26 cellular contexts compared by ENCODE assay signal in genomic region chr14:52929192-52929807, GRCh38. TPM values are rescaled to one million over a fixed set of nuclear protein-coding genes. Genes with fewer than 3 reads are reported as not detected.
DNase-seq lines count a peak whose midpoint lies in the region; ATAC-seq, FAIRE-seq and TF ChIP-seq lines count a peak whose summit lies in the region.
"Had no signal": no experiment of that assay in that cellular context is flagged by ENCODE, and none has a peak within 500 bp of the region (broad histone marks: within the 10 kb centered on the region; RNA-seq: fewer than 3 reads in every experiment).

No MANE protein-coding gene starts in this region.

- BruUV-seq in IMR-90 (replicated peaks; lab: Mats Ljungman, UMichigan): no TSS peak

- no peak overlapping the region for H2AFZ ChIP-seq in IMR-90 (replicated peaks; ENCODE audit: low read length, poor library complexity)
- no peak overlapping the region for H2AFZ ChIP-seq in H1 (ENCODE audit: low read length)
- no peak overlapping the region for H2AFZ ChIP-seq in neural progenitor cell (replicated peaks)
- H2AFZ ChIP-seq: PC-9 had no signal

- H4K91ac ChIP-seq in IMR-90 (ENCODE audit: insufficient read depth, low read depth, low read length) (no peak overlapping the region), H1 (replicated peaks; ENCODE audit: insufficient read length, low read length) (no peak overlapping the region)

- TF ChIP-seq RAD21 in IMR-90 (IDR thresholded peaks at IDR 0.05; ENCODE audit: low read length): no peak
- TF ChIP-seq RAD21 in H1 (IDR thresholded peaks at IDR 0.05 in 1 of 2, conservative IDR thresholded peaks at IDR 0.05 in 1 of 2; ENCODE audit: low read depth in 2 of 2, low read length in 2 of 2): no peak

- H2BK120ac ChIP-seq in IMR-90 (ENCODE audit: low read depth, low read length) (no peak overlapping the region), H1 (replicated peaks; ENCODE audit: low read depth, low read length) (no peak overlapping the region)

- no peak overlapping the region for H4K8ac ChIP-seq in IMR-90 (ENCODE audit: low read depth in 2 of 2, low read length in 2 of 2)
- H4K8ac ChIP-seq in H1 (ENCODE audit: extremely low read depth, insufficient read depth, low read length): no peak overlapping the region

- H2AK9ac ChIP-seq in IMR-90 (replicated peaks; ENCODE audit: low read depth, low read length, poor library complexity): no peak overlapping the region

- H3K18ac ChIP-seq in IMR-90 (ENCODE audit: low read depth, low read length) (no peak overlapping the region), H1 (ENCODE audit: extremely low read depth, low read length) (no peak overlapping the region)

- POLR2A ChIA-PET in IMR-90 (lab: Charles Lee; ENCODE audit: unreplicated experiment): no interaction called here
- POLR2A ChIA-PET in H1 (lab: Charles Lee; ENCODE audit: partially characterized antibody): interaction anchor here (0.7 to 1.8 kb wide), 2 partner anchors 19 to 1588 kb away, joined by 3 to 6 read pairs; no protein-coding TSS in a partner anchor

- H3K27me3 ChIP-seq in IMR-90 (ENCODE audit: control insufficient read depth, insufficient read depth, low read length) (no peaks in the 10 kb centered on the region), H1 (replicated peaks in 1 of 4; ENCODE audit: control insufficient read depth in 3 of 4, extremely low read depth in 1 of 4, insufficient read depth in 3 of 4, low read length in 3 of 4) (no peaks in the 10 kb centered on the region), tibial artery (no peaks in the 10 kb centered on the region), neural progenitor cell (no peaks in the 10 kb centered on the region)
- H3K27me3 ChIP-seq: BLaER1 had no signal

- no peak overlapping the region for H2BK12ac ChIP-seq in H1 (ENCODE audit: low read depth, low read length)

- H3K4me1 Mint-ChIP-seq in nephron progenitor cell: peaks cover 38% of the 10 kb centered on the region
- peaks cover 5% of the 10 kb centered on the region for H3K4me1 Mint-ChIP-seq in neural progenitor cell

- no peak for DNase-seq in IMR-90
- DNase-seq in H1 (ENCODE audit: low read depth in 1 of 2, low spot score in 2 of 2): no peak
- DNase-seq in nephron progenitor cell: no peak
- DNase-seq in tibial artery: no peak
- DNase-seq in glomerular visceral epithelial cell (ENCODE audit: extremely low spot score): no peak
- no peak for DNase-seq in substantia nigra (lab: John Stamatoyannopoulos, UW)
- no peak for DNase-seq in neural progenitor cell (ENCODE audit: low spot score)
- no peak for DNase-seq in medulla oblongata (ENCODE audit: extremely low spot score)
- DNase-seq: ACHN; CD4-positive, alpha-beta T cell; COR-L47; DMS 273 treated with DMSO at 0.1 percent for 48 hours; DMS79 treated with DMSO at 0.1 percent for 48 hours; KG1; NCI-H1092 treated with DMSO at 0.1 percent for 48 hours; NCI-H1436 treated with DMSO at 0.1 percent for 48 hours; NCI-H2029; NCI-H2227 treated with DMSO at 0.1 percent for 48 hours; NCI-H510A treated with DMSO at 0.1 percent for 48 hours; NCI-H748 treated with DMSO at 0.1 percent for 48 hours; PC-9; RPMI8226; SHP77 had no signal

- H3K4me2 ChIP-seq in IMR-90 (ENCODE audit: low read depth, low read length): no peak overlapping the region
- H3K4me2 ChIP-seq in H1 (ENCODE audit: insufficient read depth in 1 of 2, low read depth in 2 of 2, low read length in 2 of 2): no peak overlapping the region
- H3K4me2 ChIP-seq in neural progenitor cell: no peak overlapping the region
- H3K4me2 ChIP-seq: BLaER1, PC-9 had no signal

- 96% methylated on average over 3 of the region's 4 CpGs; no CpG with 5 or more reads in 1 of the 2 experiments for WGBS in IMR-90 (ENCODE audit: extremely low coverage in 2 of 2, insufficient read length in 1 of 2), 2 experiments
- 93% methylated on average over 4 of the region's 4 CpGs; no CpG with 5 or more reads in 1 of the 2 experiments for WGBS in H1 (ENCODE audit: extremely low coverage in 1 of 2, insufficient coverage in 1 of 2, insufficient read length in 1 of 2, insufficient replicate concordance in 2 of 2, low coverage in 1 of 2, low lambda C conversion rate in 2 of 2, missing lambda C conversion rate in 1 of 2), 2 experiments

- intact Hi-C loops in IMR-90 (cut with micrococcal nuclease) (no loop called here), tibial artery (cut with DNase I; ENCODE audit: low total_unique reads) (no loop called here)

- peaks cover 18 to 96% of the 10 kb centered on the region in 2 experiments for H3K79me2 ChIP-seq in H1 (ENCODE audit: control insufficient read depth in 1 of 2, insufficient read depth in 2 of 2, low read length in 2 of 2)
- H3K79me2 ChIP-seq in neural progenitor cell (ENCODE audit: low read depth): peaks cover 100% of the 10 kb centered on the region

- no peak overlapping the region for H3K4me3 ChIP-seq in IMR-90 (ENCODE audit: insufficient read depth, low read depth, low read length)
- H3K4me3 ChIP-seq in H1 (ENCODE audit: extremely low read depth in 1 of 4, insufficient read depth in 2 of 4, low read depth in 3 of 4, low read length in 4 of 4): no peak overlapping the region
- no peak overlapping the region for H3K4me3 ChIP-seq in tibial artery
- H3K4me3 ChIP-seq in neural progenitor cell: no peak overlapping the region
- H3K4me3 ChIP-seq: BLaER1, PC-9 had no signal

- H3K27me3 Mint-ChIP-seq in nephron progenitor cell (ENCODE audit: low read depth, poor library complexity) (peaks cover 3% of the 10 kb centered on the region), neural progenitor cell (ENCODE audit: insufficient read depth, low read depth) (no peaks in the 10 kb centered on the region)

- H3K27ac Mint-ChIP-seq in nephron progenitor cell (peak overlapping the region; percentile 36), neural progenitor cell (no peak overlapping the region)
- H3K27ac Mint-ChIP-seq: CD4-positive, alpha-beta T cell had no signal

- H3K79me1 ChIP-seq in IMR-90 (ENCODE audit: low read depth in 1 of 2, low read length in 2 of 2): peaks cover 0 to 67% of the 10 kb centered on the region in 2 experiments; a peak in 2 of 4 replicates
- peaks cover 9% of the 10 kb centered on the region for H3K79me1 ChIP-seq in H1 (ENCODE audit: low read depth, low read length)

- no peak overlapping the region for H3K4ac ChIP-seq in IMR-90 (ENCODE audit: low read depth, low read length)
- H3K4ac ChIP-seq in H1 (replicated peaks; ENCODE audit: insufficient read length, low read depth, low read length): no peak overlapping the region

- H3K4me1 ChIP-seq in IMR-90 (ENCODE audit: control insufficient read depth, insufficient read depth, low read length) (peaks cover 23% of the 10 kb centered on the region), H1 (replicated peaks in 1 of 4; ENCODE audit: control insufficient read depth in 3 of 4, insufficient read depth in 4 of 4, low read length in 3 of 4) (peaks cover 0 to 2% (median under 1%) of the 10 kb centered on the region in 4 experiments; a peak in 3 of 7 replicates), tibial artery (peaks cover 0 to 100% (median 54%) of the 10 kb centered on the region in 4 donors), neural progenitor cell (peaks cover 34% of the 10 kb centered on the region)

- H4K20me1 ChIP-seq in IMR-90 (ENCODE audit: insufficient read depth, low read length) (peaks cover 97% of the 10 kb centered on the region), H1 (replicated peaks in 1 of 2; ENCODE audit: control insufficient read depth in 1 of 2, insufficient read depth in 2 of 2, low read length in 2 of 2) (peaks cover 0 to 11% of the 10 kb centered on the region in 2 experiments), neural progenitor cell (ENCODE audit: low read depth) (peaks cover 83% of the 10 kb centered on the region)
- H4K20me1 ChIP-seq: BLaER1 had no signal

- no peak overlapping the region for H3K9ac ChIP-seq in IMR-90 (ENCODE audit: low read depth, low read length)
- no peak overlapping the region for H3K9ac ChIP-seq in H1 (replicated peaks in 1 of 4; ENCODE audit: extremely low read depth in 1 of 4, low read depth in 3 of 4, low read length in 3 of 4)
- H3K9ac ChIP-seq in neural progenitor cell: no peak overlapping the region
- H3K9ac ChIP-seq: BLaER1 had no signal

- H2BK20ac ChIP-seq in IMR-90 (ENCODE audit: low read depth, low read length) (no peak overlapping the region), H1 (ENCODE audit: low read length) (no peak overlapping the region)

- H2BK5ac ChIP-seq in IMR-90 (ENCODE audit: low read depth, low read length, poor library complexity, severe bottlenecking): peak overlapping the region; percentile 14
- no peak overlapping the region for H2BK5ac ChIP-seq in H1 (ENCODE audit: low read depth, low read length)

- H3K36me3 Mint-ChIP-seq in nephron progenitor cell (ENCODE audit: low read depth) (peaks cover 10% of the 10 kb centered on the region), neural progenitor cell (peaks cover 9% of the 10 kb centered on the region)

- H3K9me3 ChIP-seq in IMR-90 (ENCODE audit: control insufficient read depth, insufficient read depth, low read length): no peaks in the 10 kb centered on the region
- H3K9me3 ChIP-seq in H1 (ENCODE audit: insufficient read depth in 2 of 2, low read depth in 1 of 2, low read length in 1 of 2): no peaks in the 10 kb centered on the region
- H3K9me3 ChIP-seq in tibial artery: no peaks in the 10 kb centered on the region
- H3K9me3 ChIP-seq in neural progenitor cell (ENCODE audit: low read depth): no peaks in the 10 kb centered on the region
- H3K9me3 ChIP-seq: BLaER1 had no signal

- dilution Hi-C loops in IMR-90 (cut with HindIII; ENCODE audit: low sequenced_read_pairs, unreplicated experiment): no loop called here

- CTCF ChIA-PET in IMR-90 (lab: Yijun Ruan, JAX) (no interaction called here), H1 (lab: Charles Lee; ENCODE audit: partially characterized antibody) (no interaction called here)

- TF ChIP-seq EP300 in H1 (IDR thresholded peaks at IDR 0.05; ENCODE audit: borderline replicate concordance in 1 of 2, low read depth in 2 of 2, low read length in 2 of 2): no peak

- TF ChIP-seq CTCF in IMR-90 (conservative IDR thresholded peaks at IDR 0.05; ENCODE audit: low read depth, low read length) (no peak), H1 (IDR thresholded peaks at IDR 0.05; ENCODE audit: control extremely low read depth in 1 of 3, insufficient read depth in 1 of 3, low read depth in 1 of 3, low read length in 3 of 3) (no peak), nephron progenitor cell (IDR thresholded peaks at IDR 0.05) (no peak), tibial artery (IDR thresholded peaks at IDR 0.05) (no peak), neural progenitor cell (IDR thresholded peaks at IDR 0.05) (no peak)

- no peaks in the 10 kb centered on the region; the same call in 1 of the 2 replicates for H3K23me2 ChIP-seq in H1 (ENCODE audit: low read depth, low read length)

- TF ChIP-seq POLR2A in IMR-90 (IDR thresholded peaks at IDR 0.05; ENCODE audit: low read depth, low read length): no peak
- no peak for TF ChIP-seq POLR2A in H1 (IDR thresholded peaks at IDR 0.05; ENCODE audit: control extremely low read depth in 1 of 2, low read depth in 2 of 2, low read length in 2 of 2)

- H3K27ac ChIP-seq in IMR-90 (ENCODE audit: insufficient read depth, low read length): no peak overlapping the region
- no peak overlapping the region for H3K27ac ChIP-seq in H1 (ENCODE audit: low read depth, low read length)
- peak overlapping the region; percentile 41 to 43 for H3K27ac ChIP-seq in tibial artery
- no peak overlapping the region for H3K27ac ChIP-seq in substantia nigra (ENCODE audit: low read depth, low read length, poor library complexity, severe bottlenecking)
- H3K27ac ChIP-seq in neural progenitor cell: no peak overlapping the region
- H3K27ac ChIP-seq: BLaER1, PC-9 had no signal

- no peak overlapping the region for H4K5ac ChIP-seq in IMR-90 (ENCODE audit: low read depth, low read length)
- no peak overlapping the region for H4K5ac ChIP-seq in H1 (ENCODE audit: insufficient read length, low read depth, low read length)

- no peak for ATAC-seq in IMR-90 (ENCODE audit: low read depth)
- ATAC-seq: HepG2 had no signal

- H3K4me3 Mint-ChIP-seq in nephron progenitor cell (no peak overlapping the region), neural progenitor cell (no peak overlapping the region)
- H3K4me3 Mint-ChIP-seq: CD4-positive, alpha-beta T cell had no signal

- FAIRE-seq in H1 (lab: Jason Lieb, UNC): no peak
- FAIRE-seq: GM12891, HepG2 had no signal

- H3K23ac ChIP-seq in IMR-90 (ENCODE audit: low read depth, low read length) (peak overlapping the region; percentile 8; the same call in 1 of the 2 replicates), H1 (ENCODE audit: insufficient read length) (no peak overlapping the region)

- peaks cover 11% of the 10 kb centered on the region for H3F3A ChIP-seq in neural progenitor cell (ENCODE audit: low read depth)

- in situ Hi-C loops in IMR-90 (cut with MboI; ENCODE audit: low sequenced_read_pairs): no loop called here

- peak overlapping the region; percentile 11; the same call in 1 of the 2 replicates for H2AK5ac ChIP-seq in IMR-90 (ENCODE audit: low read depth, low read length)
- H2AK5ac ChIP-seq in H1 (ENCODE audit: low read depth, low read length): no peak overlapping the region

- H3K9me1 ChIP-seq in IMR-90 (ENCODE audit: insufficient read depth, low read length): peaks cover 30% of the 10 kb centered on the region

- H2BK15ac ChIP-seq in IMR-90 (ENCODE audit: low read depth, low read length) (no peak overlapping the region), H1 (ENCODE audit: low read length) (no peak overlapping the region)

- H3K56ac ChIP-seq in IMR-90 (ENCODE audit: extremely low read depth, insufficient read depth, low read length) (no peak overlapping the region), H1 (replicated peaks; ENCODE audit: insufficient read length, low read depth, low read length) (no peak overlapping the region)

- H3K36me3 ChIP-seq in IMR-90 (ENCODE audit: control insufficient read depth, insufficient read depth, low read length): no peaks in the 10 kb centered on the region; the same call in 1 of the 2 replicates
- H3K36me3 ChIP-seq in H1 (ENCODE audit: control insufficient read depth in 2 of 4, insufficient read depth in 4 of 4, low read length in 3 of 4): no peaks in the 10 kb centered on the region
- no peaks in the 10 kb centered on the region for H3K36me3 ChIP-seq in tibial artery
- no peaks in the 10 kb centered on the region for H3K36me3 ChIP-seq in neural progenitor cell
- H3K36me3 ChIP-seq: BLaER1 had no signal

- 0 out of 2 replicates have a peak overlapping the region, but pooled peaks have one; percentile 23 for H3K14ac ChIP-seq in IMR-90 (replicated peaks; ENCODE audit: low read depth, low read length)
- H3K14ac ChIP-seq in H1 (ENCODE audit: insufficient read length): no peak overlapping the region

- no peaks in the 10 kb centered on the region for H3K9me3 Mint-ChIP-seq in nephron progenitor cell
- H3K9me3 Mint-ChIP-seq in neural progenitor cell: no peaks in the 10 kb centered on the region
- H3K9me3 Mint-ChIP-seq: CD4-positive, alpha-beta T cell had no signal

RNA-seq across cellular contexts. Expression of gene FERMT2, which starts 21.6 kb away (rescaled TPM):
- total RNA-seq in IMR-90 (2012; rRNA removed) (217 and 229 TPM in 2 replicates), neural progenitor cell (ENCODE audit: low replicate concordance) (114 and 166 TPM in 2 replicates)
- polyA plus RNA-seq in IMR-90 (2012; rRNA removed) (122 and 131 TPM in 2 replicates), H1 (2011; rRNA removed) (51.4 and 53.3 TPM in 2 replicates)
- 36.4 and 49.9 TPM in 2 replicates for polyA plus RNA-seq in IMR-90 (2012; cell fraction: cytosol; rRNA removed)
- 27.9 and 176 TPM in 2 replicates for polyA plus RNA-seq in IMR-90 (2012; cell fraction: nucleus; rRNA removed; ENCODE audit: low replicate concordance)
- 120 and 142 TPM in 2 replicates for total RNA-seq in H1 (2021; fragmentation: NEBNext Ultra II Directional; extraction: Animal tissue kit (Norgen Biotek cat#: 25700))
- polyA plus RNA-seq in H1 (2011; cell fraction: cytosol; rRNA removed): 75.3 TPM
- polyA plus RNA-seq in H1 (2011; cell fraction: nucleus; rRNA removed): 41.7 TPM
- polyA plus RNA-seq in H1 (2012, experiment 1 of 2): 47.9 to 84.9 TPM (median 59.8 TPM) in 4 replicates
- 4.3 TPM for polyA plus RNA-seq in H1 (2012, experiment 2 of 2)
- 139 TPM for polyA plus RNA-seq in H1 (2013, experiment 1 of 2)
- 149 TPM for polyA plus RNA-seq in H1 (2013, experiment 2 of 2)
- 56.7 and 112 TPM in 2 replicates for polyA minus RNA-seq in H1 (2011; rRNA and poly(A)+ RNA removed)
- 53.7 TPM for polyA minus RNA-seq in H1 (2011; cell fraction: cytosol; rRNA and poly(A)+ RNA removed)
- 58.4 TPM for polyA minus RNA-seq in H1 (2011; cell fraction: nucleus; rRNA and poly(A)+ RNA removed)

Comparison
In these comparisons a context has a peak if more than half of its experiments do, and no peak if none do; other contexts are left out.
1. H3K27ac ChIP-seq: peak in tibial artery (2 of 2); none in IMR-90 (single experiment), H1 (single experiment), substantia nigra (single experiment) and neural progenitor cell (single experiment).